In genomic region chr2:233186851-233187250, GRCh38 we compare ENCODE assay signal across 36 cellular contexts.
DNase-seq lines count a peak whose midpoint lies in the region; ATAC-seq and TF ChIP-seq lines count a peak whose summit lies in the region.
"Had no signal": no experiment of that assay in that cellular context is flagged by ENCODE, and none has a peak within 500 bp of the region (broad histone marks: within the 10 kb centered on the region; RNA-seq: fewer than 3 reads in every experiment).

No MANE protein-coding gene starts in this region.

- H3K36me3 ChIP-seq in smooth muscle cell (ENCODE audit: low read depth) = no peaks in the 10 kb centered on the region
- H3K36me3 ChIP-seq: cardiac muscle cell, colonic mucosa, thyroid gland, vagina had no signal

- H3K27me3 Mint-ChIP-seq in natural killer cell (ENCODE audit: low read depth in 2 of 2) = no peaks in the 10 kb centered on the region
- no peaks in the 10 kb centered on the region for H3K27me3 Mint-ChIP-seq in natural killer cell treated with Interleukin-12 subunit alpha and Interleukin-12 subunit beta and Interleukin-15 and Interleukin-18, amount 100 ng/mL, for 72 hours
- no peaks in the 10 kb centered on the region for H3K27me3 Mint-ChIP-seq in activated B cell treated with CpG ODN at 0.5 μM for 24 hours
- peaks cover 23% of the 10 kb centered on the region for H3K27me3 Mint-ChIP-seq in endothelial cell (ENCODE audit: unreplicated experiment)

- H3K27me3 ChIP-seq in smooth muscle cell (ENCODE audit: low read depth) = no peaks in the 10 kb centered on the region
- H3K27me3 ChIP-seq: cardiac muscle cell, colonic mucosa, thyroid gland, vagina had no signal

- 90% methylated on average over 5 of the region's 5 CpGs for WGBS in smooth muscle cell (ENCODE audit: low lambda C conversion rate)

- H3K36me3 Mint-ChIP-seq in natural killer cell = peaks cover 19% of the 10 kb centered on the region
- H3K36me3 Mint-ChIP-seq in natural killer cell treated with Interleukin-12 subunit alpha and Interleukin-12 subunit beta and Interleukin-15 and Interleukin-18, amount 100 ng/mL, for 72 hours = peaks cover 26% of the 10 kb centered on the region
- H3K36me3 Mint-ChIP-seq in activated B cell treated with CpG ODN at 0.5 μM for 24 hours (ENCODE audit: low read depth) = peaks cover 96% of the 10 kb centered on the region
- H3K36me3 Mint-ChIP-seq in endothelial cell (ENCODE audit: low read depth, unreplicated experiment) = peaks cover 75% of the 10 kb centered on the region

- H3K4me1 ChIP-seq in smooth muscle cell (ENCODE audit: low read depth) = no peaks in the 10 kb centered on the region
- H3K4me1 ChIP-seq: colonic mucosa, parathyroid adenoma, thyroid gland, vagina had no signal

- POLR2A ChIA-PET in activated B cell treated with CpG ODN at 0.5 μM for 24 hours (lab: Charles Lee) = no interaction called here

- H2AFZ ChIP-seq in smooth muscle cell (ENCODE audit: low read depth) = no peak overlapping the region
- H2AFZ ChIP-seq: parathyroid adenoma had no signal

- ATAC-seq in natural killer cell (no peak), activated B cell treated with CpG ODN at 0.5 μM for 24 hours (ENCODE audit: low read depth) (no peak)
- no peak for ATAC-seq in natural killer cell treated with Interleukin-12 subunit alpha and Interleukin-12 subunit beta and Interleukin-15 and Interleukin-18, amount 100 ng/mL, for 72 hours
- ATAC-seq: activated CD4-positive, CD25-positive, alpha-beta regulatory T cell treated with anti-CD3 and anti-CD28 coated beads, Interleukin-2, amount 50 U/mL, for 24 hours; PC-3; Right ventricle myocardium inferior; SK-N-SH treated with all-trans-retinoic acid at 6 μM for 48 hours had no signal

- H3K27ac Mint-ChIP-seq in natural killer cell = peak overlapping the region; percentile 46 to 72
- no peak overlapping the region for H3K27ac Mint-ChIP-seq in natural killer cell treated with Interleukin-12 subunit alpha and Interleukin-12 subunit beta and Interleukin-15 and Interleukin-18, amount 100 ng/mL, for 72 hours
- H3K27ac Mint-ChIP-seq in activated B cell treated with CpG ODN at 0.5 μM for 24 hours = peak overlapping the region; percentile 37
- H3K27ac Mint-ChIP-seq in endothelial cell (ENCODE audit: unreplicated experiment) = no peak overlapping the region

- TF ChIP-seq CTCF in natural killer cell (IDR thresholded peaks at IDR 0.05) = no peak
- no peak for TF ChIP-seq CTCF in activated B cell treated with CpG ODN at 0.5 μM for 24 hours (IDR thresholded peaks at IDR 0.05)
- TF ChIP-seq CTCF in endothelial cell (IDR thresholded peaks at IDR 0.05; ENCODE audit: unreplicated experiment) = no peak
- no peak for TF ChIP-seq CTCF in smooth muscle cell (IDR thresholded peaks at IDR 0.05; ENCODE audit: borderline replicate concordance, insufficient read depth, poor library complexity, severe bottlenecking)

- H3K9ac ChIP-seq in smooth muscle cell (ENCODE audit: low read depth) = no peak overlapping the region
- H3K9ac ChIP-seq: parathyroid adenoma had no signal

- DNase-seq in natural killer cell (no peak), activated B cell treated with CpG ODN at 0.5 μM for 24 hours (no peak), endothelial cell (ENCODE audit: low spot score) (no peak), smooth muscle cell (lab: John Stamatoyannopoulos, UW; ENCODE audit: unreplicated experiment) (no peak), NCI-H1048 (lab: John Stamatoyannopoulos, UW) (no peak)
- no peak for DNase-seq in natural killer cell treated with Interleukin-12 subunit alpha and Interleukin-12 subunit beta and Interleukin-15 and Interleukin-18, amount 100 ng/mL, for 72 hours (ENCODE audit: low spot score)
- DNase-seq in stimulated activated CD4-positive, alpha-beta T cell treated with anti-CD3 and anti-CD28 coated beads, Interleukin-1b, Interleukin-23, amount 100 ng/mL, for 48 hours = no peak
- DNase-seq: activated CD4-positive, alpha-beta T cell treated with anti-CD3 and anti-CD28 coated beads, Interleukin-2, amount 50 U/mL, for 48 hours; activated gamma-delta T cell; activated T-cell treated with anti-CD3 and anti-CD28 coated beads for 4 hours; anterior cingulate cortex; Calu3; colonic mucosa; DMS79 treated with DMSO at 0.1 percent for 48 hours; effector CD8-positive, alpha-beta T cell; erythroblast; GDM1; glutamatergic neuron; Kasumi-1; NCI-H1436; NCI-H2081 treated with DMSO at 0.1 percent for 48 hours; NCI-H2227 treated with DMSO at 0.1 percent for 48 hours; NCI-H526; NK-92 treated with Interleukin-12 subunit alpha and Interleukin-12 subunit beta, amount 100 ng/mL, for 24 hours; PC-3; retina; stomach; T-helper 2 cell; thyroid gland had no signal

- intact Hi-C loops in natural killer cell (cut with micrococcal nuclease) = no loop called here
- intact Hi-C loops in activated B cell treated with CpG ODN at 0.5 μM for 24 hours (cut with micrococcal nuclease) = loop anchor here (2.0 kb wide), 1 partner anchor 64 kb away; the partner anchor contains the start of gene ATG16L1

- no peak overlapping the region for H3K4me3 Mint-ChIP-seq in natural killer cell
- H3K4me3 Mint-ChIP-seq in natural killer cell treated with Interleukin-12 subunit alpha and Interleukin-12 subunit beta and Interleukin-15 and Interleukin-18, amount 100 ng/mL, for 72 hours = no peak overlapping the region
- H3K4me3 Mint-ChIP-seq in activated B cell treated with CpG ODN at 0.5 μM for 24 hours = no peak overlapping the region
- H3K4me3 Mint-ChIP-seq in endothelial cell (ENCODE audit: unreplicated experiment) = peak overlapping the region; percentile 31

- no peaks in the 10 kb centered on the region for H3K79me2 ChIP-seq in smooth muscle cell (ENCODE audit: low read depth)
- H3K79me2 ChIP-seq: parathyroid adenoma had no signal

- no peaks in the 10 kb centered on the region for H3F3A ChIP-seq in smooth muscle cell (ENCODE audit: low read depth)

- H3K9me3 Mint-ChIP-seq in natural killer cell (no peaks in the 10 kb centered on the region), activated B cell treated with CpG ODN at 0.5 μM for 24 hours (no peaks in the 10 kb centered on the region), endothelial cell (ENCODE audit: unreplicated experiment) (no peaks in the 10 kb centered on the region)
- H3K9me3 Mint-ChIP-seq in natural killer cell treated with Interleukin-12 subunit alpha and Interleukin-12 subunit beta and Interleukin-15 and Interleukin-18, amount 100 ng/mL, for 72 hours = no peaks in the 10 kb centered on the region

- no peaks in the 10 kb centered on the region for H4K20me1 ChIP-seq in smooth muscle cell (ENCODE audit: low read depth)

- no peaks in the 10 kb centered on the region for H3K9me3 ChIP-seq in smooth muscle cell (replicated peaks; ENCODE audit: low read depth)
- H3K9me3 ChIP-seq: colonic mucosa, stomach, thyroid gland, vagina had no signal

- H3K4me3 ChIP-seq in smooth muscle cell = no peak overlapping the region
- H3K4me3 ChIP-seq: cardiac muscle cell, colonic mucosa, skin epidermis, stomach, thyroid gland, vagina had no signal

- CTCF ChIA-PET in activated B cell treated with CpG ODN at 0.5 μM for 24 hours (lab: Charles Lee) = no interaction called here

- no peak overlapping the region for H3K4me2 ChIP-seq in smooth muscle cell

- no peak overlapping the region for H3K27ac ChIP-seq in smooth muscle cell (ENCODE audit: low read depth)
- H3K27ac ChIP-seq: colonic mucosa, parathyroid adenoma, skin epidermis, stomach, thyroid gland, vagina had no signal

- H3K4me1 Mint-ChIP-seq in natural killer cell (peaks cover 6 to 29% of the 10 kb centered on the region in 2 donors), activated B cell treated with CpG ODN at 0.5 μM for 24 hours (peaks cover 31% of the 10 kb centered on the region), endothelial cell (ENCODE audit: unreplicated experiment) (peaks cover 19% of the 10 kb centered on the region)
- H3K4me1 Mint-ChIP-seq in natural killer cell treated with Interleukin-12 subunit alpha and Interleukin-12 subunit beta and Interleukin-15 and Interleukin-18, amount 100 ng/mL, for 72 hours (ENCODE audit: low read depth in 2 of 2) = peaks cover 7 to 17% of the 10 kb centered on the region in 2 donors

Comparison
In these comparisons a context has a peak if more than half of its experiments do, and no peak if none do; other contexts are left out.
1. H3K27ac Mint-ChIP-seq: peak in natural killer cell (2 of 2) and activated B cell treated with CpG ODN at 0.5 μM for 24 hours (single experiment); none in natural killer cell treated with Interleukin-12 subunit alpha and Interleukin-12 subunit beta and Interleukin-15 and Interleukin-18, amount 100 ng/mL, for 72 hours (0 of 2) and endothelial cell (single experiment).